ENCODE assay signal across 1 cellular context in the genomic region with DNA sequence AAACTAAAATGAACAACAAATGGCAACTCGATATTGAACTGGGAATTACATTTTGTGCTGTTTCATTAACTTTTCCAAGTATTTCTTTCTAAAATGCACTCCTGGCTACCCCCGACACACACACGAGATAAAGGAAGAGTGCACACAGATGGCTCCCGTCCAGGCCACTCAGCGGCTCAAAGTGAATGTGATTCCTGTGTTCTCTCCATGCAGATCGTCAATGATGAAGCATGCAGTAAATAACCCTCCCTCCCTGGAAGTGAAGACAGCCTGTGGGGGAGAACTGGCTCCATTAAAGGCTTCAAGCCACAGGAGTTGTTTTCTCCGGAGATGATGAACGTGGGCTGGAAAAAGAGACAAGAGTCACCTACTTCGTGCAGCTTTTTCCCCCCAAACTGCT.
TF ChIP-seq lines count a peak whose summit lies in the region.

No MANE protein-coding gene starts in this region.

TF ChIP-seq in GM23338, 12 proteins besides CTCF, POLR2A, EP300 and RAD21 (continued from another document):
- TF ChIP-seq, protein P1, sequence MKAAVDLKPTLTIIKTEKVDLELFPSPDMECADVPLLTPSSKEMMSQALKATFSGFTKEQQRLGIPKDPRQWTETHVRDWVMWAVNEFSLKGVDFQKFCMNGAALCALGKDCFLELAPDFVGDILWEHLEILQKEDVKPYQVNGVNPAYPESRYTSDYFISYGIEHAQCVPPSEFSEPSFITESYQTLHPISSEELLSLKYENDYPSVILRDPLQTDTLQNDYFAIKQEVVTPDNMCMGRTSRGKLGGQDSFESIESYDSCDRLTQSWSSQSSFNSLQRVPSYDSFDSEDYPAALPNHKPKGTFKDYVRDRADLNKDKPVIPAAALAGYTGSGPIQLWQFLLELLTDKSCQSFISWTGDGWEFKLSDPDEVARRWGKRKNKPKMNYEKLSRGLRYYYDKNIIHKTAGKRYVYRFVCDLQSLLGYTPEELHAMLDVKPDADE (IDR thresholded peaks at IDR 0.05), result no peak
- TF ChIP-seq POLR2AphosphoS5 (IDR thresholded peaks at IDR 0.05; ENCODE audit: low read depth), result no peak
- TF ChIP-seq, protein P2, sequence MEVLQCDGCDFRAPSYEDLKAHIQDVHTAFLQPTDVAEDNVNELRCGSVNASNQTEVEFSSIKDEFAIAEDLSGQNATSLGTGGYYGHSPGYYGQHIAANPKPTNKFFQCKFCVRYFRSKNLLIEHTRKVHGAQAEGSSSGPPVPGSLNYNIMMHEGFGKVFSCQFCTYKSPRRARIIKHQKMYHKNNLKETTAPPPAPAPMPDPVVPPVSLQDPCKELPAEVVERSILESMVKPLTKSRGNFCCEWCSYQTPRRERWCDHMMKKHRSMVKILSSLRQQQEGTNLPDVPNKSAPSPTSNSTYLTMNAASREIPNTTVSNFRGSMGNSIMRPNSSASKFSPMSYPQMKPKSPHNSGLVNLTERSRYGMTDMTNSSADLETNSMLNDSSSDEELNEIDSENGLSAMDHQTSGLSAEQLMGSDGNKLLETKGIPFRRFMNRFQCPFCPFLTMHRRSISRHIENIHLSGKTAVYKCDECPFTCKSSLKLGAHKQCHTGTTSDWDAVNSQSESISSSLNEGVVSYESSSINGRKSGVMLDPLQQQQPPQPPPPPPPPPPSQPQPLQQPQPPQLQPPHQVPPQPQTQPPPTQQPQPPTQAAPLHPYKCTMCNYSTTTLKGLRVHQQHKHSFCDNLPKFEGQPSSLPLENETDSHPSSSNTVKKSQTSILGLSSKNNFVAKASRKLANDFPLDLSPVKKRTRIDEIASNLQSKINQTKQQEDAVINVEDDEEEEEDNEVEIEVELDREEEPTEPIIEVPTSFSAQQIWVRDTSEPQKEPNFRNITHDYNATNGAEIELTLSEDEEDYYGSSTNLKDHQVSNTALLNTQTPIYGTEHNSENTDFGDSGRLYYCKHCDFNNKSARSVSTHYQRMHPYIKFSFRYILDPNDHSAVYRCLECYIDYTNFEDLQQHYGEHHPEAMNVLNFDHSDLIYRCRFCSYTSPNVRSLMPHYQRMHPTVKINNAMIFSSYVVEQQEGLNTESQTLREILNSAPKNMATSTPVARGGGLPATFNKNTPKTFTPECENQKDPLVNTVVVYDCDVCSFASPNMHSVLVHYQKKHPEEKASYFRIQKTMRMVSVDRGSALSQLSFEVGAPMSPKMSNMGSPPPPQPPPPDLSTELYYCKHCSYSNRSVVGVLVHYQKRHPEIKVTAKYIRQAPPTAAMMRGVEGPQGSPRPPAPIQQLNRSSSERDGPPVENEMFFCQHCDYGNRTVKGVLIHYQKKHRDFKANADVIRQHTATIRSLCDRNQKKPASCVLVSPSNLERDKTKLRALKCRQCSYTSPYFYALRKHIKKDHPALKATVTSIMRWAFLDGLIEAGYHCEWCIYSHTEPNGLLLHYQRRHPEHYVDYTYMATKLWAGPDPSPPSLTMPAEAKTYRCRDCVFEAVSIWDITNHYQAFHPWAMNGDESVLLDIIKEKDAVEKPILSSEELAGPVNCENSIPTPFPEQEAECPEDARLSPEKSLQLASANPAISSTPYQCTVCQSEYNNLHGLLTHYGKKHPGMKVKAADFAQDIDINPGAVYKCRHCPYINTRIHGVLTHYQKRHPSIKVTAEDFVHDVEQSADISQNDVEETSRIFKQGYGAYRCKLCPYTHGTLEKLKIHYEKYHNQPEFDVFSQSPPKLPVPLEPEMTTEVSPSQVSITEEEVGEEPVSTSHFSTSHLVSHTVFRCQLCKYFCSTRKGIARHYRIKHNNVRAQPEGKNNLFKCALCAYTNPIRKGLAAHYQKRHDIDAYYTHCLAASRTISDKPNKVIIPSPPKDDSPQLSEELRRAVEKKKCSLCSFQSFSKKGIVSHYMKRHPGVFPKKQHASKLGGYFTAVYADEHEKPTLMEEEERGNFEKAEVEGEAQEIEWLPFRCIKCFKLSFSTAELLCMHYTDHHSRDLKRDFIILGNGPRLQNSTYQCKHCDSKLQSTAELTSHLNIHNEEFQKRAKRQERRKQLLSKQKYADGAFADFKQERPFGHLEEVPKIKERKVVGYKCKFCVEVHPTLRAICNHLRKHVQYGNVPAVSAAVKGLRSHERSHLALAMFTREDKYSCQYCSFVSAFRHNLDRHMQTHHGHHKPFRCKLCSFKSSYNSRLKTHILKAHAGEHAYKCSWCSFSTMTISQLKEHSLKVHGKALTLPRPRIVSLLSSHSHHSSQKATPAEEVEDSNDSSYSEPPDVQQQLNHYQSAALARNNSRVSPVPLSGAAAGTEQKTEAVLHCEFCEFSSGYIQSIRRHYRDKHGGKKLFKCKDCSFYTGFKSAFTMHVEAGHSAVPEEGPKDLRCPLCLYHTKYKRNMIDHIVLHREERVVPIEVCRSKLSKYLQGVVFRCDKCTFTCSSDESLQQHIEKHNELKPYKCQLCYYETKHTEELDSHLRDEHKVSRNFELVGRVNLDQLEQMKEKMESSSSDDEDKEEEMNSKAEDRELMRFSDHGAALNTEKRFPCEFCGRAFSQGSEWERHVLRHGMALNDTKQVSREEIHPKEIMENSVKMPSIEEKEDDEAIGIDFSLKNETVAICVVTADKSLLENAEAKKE (CRISPR knock-in tag; IDR thresholded peaks at IDR 0.05), result no peak
- TF ChIP-seq NANOG (IDR thresholded peaks at IDR 0.05; ENCODE audit: borderline replicate concordance), result no peak
- TF ChIP-seq, protein P3, sequence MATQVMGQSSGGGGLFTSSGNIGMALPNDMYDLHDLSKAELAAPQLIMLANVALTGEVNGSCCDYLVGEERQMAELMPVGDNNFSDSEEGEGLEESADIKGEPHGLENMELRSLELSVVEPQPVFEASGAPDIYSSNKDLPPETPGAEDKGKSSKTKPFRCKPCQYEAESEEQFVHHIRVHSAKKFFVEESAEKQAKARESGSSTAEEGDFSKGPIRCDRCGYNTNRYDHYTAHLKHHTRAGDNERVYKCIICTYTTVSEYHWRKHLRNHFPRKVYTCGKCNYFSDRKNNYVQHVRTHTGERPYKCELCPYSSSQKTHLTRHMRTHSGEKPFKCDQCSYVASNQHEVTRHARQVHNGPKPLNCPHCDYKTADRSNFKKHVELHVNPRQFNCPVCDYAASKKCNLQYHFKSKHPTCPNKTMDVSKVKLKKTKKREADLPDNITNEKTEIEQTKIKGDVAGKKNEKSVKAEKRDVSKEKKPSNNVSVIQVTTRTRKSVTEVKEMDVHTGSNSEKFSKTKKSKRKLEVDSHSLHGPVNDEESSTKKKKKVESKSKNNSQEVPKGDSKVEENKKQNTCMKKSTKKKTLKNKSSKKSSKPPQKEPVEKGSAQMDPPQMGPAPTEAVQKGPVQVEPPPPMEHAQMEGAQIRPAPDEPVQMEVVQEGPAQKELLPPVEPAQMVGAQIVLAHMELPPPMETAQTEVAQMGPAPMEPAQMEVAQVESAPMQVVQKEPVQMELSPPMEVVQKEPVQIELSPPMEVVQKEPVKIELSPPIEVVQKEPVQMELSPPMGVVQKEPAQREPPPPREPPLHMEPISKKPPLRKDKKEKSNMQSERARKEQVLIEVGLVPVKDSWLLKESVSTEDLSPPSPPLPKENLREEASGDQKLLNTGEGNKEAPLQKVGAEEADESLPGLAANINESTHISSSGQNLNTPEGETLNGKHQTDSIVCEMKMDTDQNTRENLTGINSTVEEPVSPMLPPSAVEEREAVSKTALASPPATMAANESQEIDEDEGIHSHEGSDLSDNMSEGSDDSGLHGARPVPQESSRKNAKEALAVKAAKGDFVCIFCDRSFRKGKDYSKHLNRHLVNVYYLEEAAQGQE (IDR thresholded peaks at IDR 0.05; ENCODE audit: unreplicated experiment), result no peak
- TF ChIP-seq CREB1 (CRISPR knock-in tag; IDR thresholded peaks at IDR 0.05; ENCODE audit: low read depth), result no peak
- TF ChIP-seq EZH2phosphoT487 (IDR thresholded peaks at IDR 0.05; ENCODE audit: unreplicated experiment), result no peak
- no peak for TF ChIP-seq ZNF331 (CRISPR knock-in tag; IDR thresholded peaks at IDR 0.05; ENCODE audit: low read depth)
- no peak for TF ChIP-seq STAT1 (IDR thresholded peaks at IDR 0.05; ENCODE audit: unreplicated experiment)
- TF ChIP-seq ZNF114 (CRISPR knock-in tag; IDR thresholded peaks at IDR 0.05), result no peak
